In genomic region chr10:35090162-35090954, GRCh38 we compare ENCODE assay signal across 1 cellular context.
TF ChIP-seq lines count a peak whose summit lies in the region.

TSS of gene CUL2 (minus strand) at chr10:35090341. CDS start at chr10:35071317, 19,024 bp downstream.

TF ChIP-seq in GM12878, 131 proteins besides CTCF, POLR2A, EP300 and RAD21 (continued from another document):
- 0 out of 2 replicates have a peak, but pooled peaks have one; percentile 6 for TF ChIP-seq IRF3 (IDR thresholded peaks at IDR 0.05)
- TF ChIP-seq HDGF (IDR thresholded peaks at IDR 0.05), result no peak
- TF ChIP-seq TCF7 (IDR thresholded peaks at IDR 0.05; ENCODE audit: borderline replicate concordance), result no peak
- TF ChIP-seq E4F1 (IDR thresholded peaks at IDR 0.05; ENCODE audit: borderline replicate concordance, partially characterized antibody), result peak; percentile 94
- TF ChIP-seq BCLAF1 (IDR thresholded peaks at IDR 0.05), result peak; percentile 87
- TF ChIP-seq KLF5 (IDR thresholded peaks at IDR 0.05; ENCODE audit: partially characterized antibody), result peak; percentile 98
- peak; percentile 100 for TF ChIP-seq RELB (IDR thresholded peaks at IDR 0.05; ENCODE audit: low read depth)
- TF ChIP-seq IKZF2 (IDR thresholded peaks at IDR 0.05), result peak; percentile 67 to 75
- no peak for TF ChIP-seq ZSCAN29 (IDR thresholded peaks at IDR 0.05)
- TF ChIP-seq SREBF2 (IDR thresholded peaks at IDR 0.05; ENCODE audit: low read length), result no peak
- peak; percentile 57 for TF ChIP-seq MLLT1 (IDR thresholded peaks at IDR 0.05)
- peak; percentile 64; the same call in 1 of the 2 replicates for TF ChIP-seq ZBTB40 (IDR thresholded peaks at IDR 0.05; ENCODE audit: borderline replicate concordance)
- TF ChIP-seq MYB (IDR thresholded peaks at IDR 0.05; ENCODE audit: borderline replicate concordance, low read depth, low read length), result no peak
- peak; percentile 91 for TF ChIP-seq JUND (IDR thresholded peaks at IDR 0.05; ENCODE audit: low read depth, low read length)
- TF ChIP-seq ASH2L (IDR thresholded peaks at IDR 0.05; ENCODE audit: borderline replicate concordance, low read depth), result peak; percentile 92; the same call in 1 of the 2 replicates
- peak; percentile 56; the same call in 1 of the 2 replicates for TF ChIP-seq IRF4 (IDR thresholded peaks at IDR 0.05; ENCODE audit: low read depth, low read length)
- TF ChIP-seq NR2C2 (IDR thresholded peaks at IDR 0.05; ENCODE audit: borderline replicate concordance, control insufficient read depth, insufficient read length, low read depth), result no peak
- no peak for TF ChIP-seq NFXL1 (IDR thresholded peaks at IDR 0.05; ENCODE audit: borderline replicate concordance)
- peak; percentile 96; the same call in 1 of the 2 replicates for TF ChIP-seq RB1 (IDR thresholded peaks at IDR 0.05; ENCODE audit: borderline replicate concordance)
- peak; percentile 57; the same call in 1 of the 2 replicates for TF ChIP-seq STAT1 (conservative IDR thresholded peaks at IDR 0.05)
- no peak for TF ChIP-seq ZNF622 (IDR thresholded peaks at IDR 0.05)
- peak in 1 of 2 experiments; percentile 88; a peak in 1 of 4 replicates for TF ChIP-seq CEBPB (IDR thresholded peaks at IDR 0.05; ENCODE audit: borderline replicate concordance in 1 of 2, low read depth in 2 of 2, low read length in 2 of 2)
- peak; percentile 88 for TF ChIP-seq SP1 (IDR thresholded peaks at IDR 0.05; ENCODE audit: low read depth, low read length)
- peak; percentile 72 for TF ChIP-seq HCFC1 (IDR thresholded peaks at IDR 0.05; ENCODE audit: low read length)
- TF ChIP-seq EED (IDR thresholded peaks at IDR 0.05; ENCODE audit: low read depth), result 0 out of 2 replicates have a peak, but pooled peaks have one; percentile 33
- 0 out of 2 replicates have a peak, but pooled peaks have one; percentile 27 for TF ChIP-seq TBL1XR1 (IDR thresholded peaks at IDR 0.05; ENCODE audit: low read depth, low read length)
- TF ChIP-seq SKIL (IDR thresholded peaks at IDR 0.05; ENCODE audit: low read depth, poor library complexity, severe bottlenecking), result peak; percentile 59
- TF ChIP-seq PRDM15 (CRISPR knock-in tag; IDR thresholded peaks at IDR 0.05), result no peak
- peak; percentile 59; the same call in 1 of the 2 replicates for TF ChIP-seq DPF2 (IDR thresholded peaks at IDR 0.05)
- peak; percentile 76 for TF ChIP-seq SREBF1 (IDR thresholded peaks at IDR 0.05; ENCODE audit: low read length)
- no peak for TF ChIP-seq TCF3 (IDR thresholded peaks at IDR 0.05; ENCODE audit: borderline replicate concordance, insufficient read depth, low read depth, low read length)
- no peak for TF ChIP-seq CHD2 (IDR thresholded peaks at IDR 0.05; ENCODE audit: borderline replicate concordance, low read depth, low read length)
- no peak; the same call in 1 of the 2 replicates for TF ChIP-seq CBFB (IDR thresholded peaks at IDR 0.05; ENCODE audit: low read depth)
- TF ChIP-seq CREM (IDR thresholded peaks at IDR 0.05; ENCODE audit: low read depth), result 0 out of 2 replicates have a peak, but pooled peaks have one; percentile 4
